In the genomic region with DNA sequence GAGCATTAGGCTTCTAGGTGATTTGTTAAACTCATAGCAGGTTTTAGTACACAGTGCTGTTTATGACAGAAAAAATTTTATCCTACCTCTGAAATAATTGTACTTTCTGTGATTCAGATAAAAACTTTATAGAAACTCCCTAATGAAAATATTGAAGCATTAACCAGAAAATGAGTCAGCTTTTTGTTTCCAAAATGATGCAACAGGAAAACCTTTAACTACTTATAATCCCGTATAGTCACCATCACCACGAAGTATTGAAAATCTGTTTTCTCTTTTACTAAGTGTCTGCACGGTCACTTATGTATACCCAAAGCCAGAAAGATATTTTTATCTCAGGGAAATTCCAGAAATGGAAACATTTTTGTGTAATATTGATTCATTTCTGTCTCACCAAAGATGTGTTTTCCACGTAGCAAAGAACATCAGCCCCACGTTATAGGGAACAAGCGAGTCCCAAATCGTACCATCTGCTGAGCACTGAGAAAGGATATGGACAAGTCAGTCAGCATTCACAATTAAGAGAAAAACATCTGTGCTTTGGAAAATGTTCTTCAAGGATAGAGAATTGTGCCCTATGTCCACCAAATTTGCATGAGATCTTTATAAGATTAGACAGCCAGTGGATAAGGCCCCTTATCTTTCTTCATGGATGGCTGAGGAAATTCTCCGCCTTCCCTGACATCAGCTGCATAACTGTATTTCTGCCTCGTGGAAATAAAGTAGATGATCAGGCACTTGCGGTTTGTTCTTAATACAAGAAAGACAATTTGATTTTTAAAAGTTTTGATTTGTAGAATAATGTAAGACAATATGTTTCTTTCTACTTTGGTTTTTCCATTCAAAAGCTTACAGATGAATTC, we compare ENCODE assay signal across 9 cellular contexts. TPM values are rescaled to one million over a fixed set of nuclear protein-coding genes. Genes with fewer than 3 reads are reported as not detected.
DNase-seq lines count a peak whose midpoint lies in the region; ATAC-seq and TF ChIP-seq lines count a peak whose summit lies in the region.
"Had no signal": no experiment of that assay in that cellular context is flagged by ENCODE, and none has a peak within 500 bp of the region (broad histone marks: within the 10 kb centered on the region; RNA-seq: fewer than 3 reads in every experiment).

No MANE protein-coding gene starts in this region.

- no TSS peak for BruUV-seq in Caco-2 (replicated peaks; lab: Mats Ljungman, UMichigan)

- peak overlapping the region; percentile 82 for H3K27ac Mint-ChIP-seq in stimulated activated memory B cell treated with anti-CD40 and anti-IgM and Interleukin-4, amounts not matched to agents 10 μg/mL and 1 μg/mL and 100 μg/mL, for 72 hours
- H3K27ac Mint-ChIP-seq in Caco-2 (ENCODE audit: unreplicated experiment) = no peak overlapping the region

- no peaks in the 10 kb centered on the region for H3K27me3 Mint-ChIP-seq in stimulated activated memory B cell treated with anti-CD40 and anti-IgM and Interleukin-4, amounts not matched to agents 10 μg/mL and 1 μg/mL and 100 μg/mL, for 72 hours
- H3K27me3 Mint-ChIP-seq in Caco-2 (ENCODE audit: insufficient read depth, unreplicated experiment) = no peaks in the 10 kb centered on the region

- H3K4me1 Mint-ChIP-seq in stimulated activated memory B cell treated with anti-CD40 and anti-IgM and Interleukin-4, amounts not matched to agents 10 μg/mL and 1 μg/mL and 100 μg/mL, for 72 hours = peaks cover 67% of the 10 kb centered on the region
- H3K4me1 Mint-ChIP-seq in Caco-2 (ENCODE audit: low read depth, unreplicated experiment) = peaks cover 7% of the 10 kb centered on the region

- H3K9me3 Mint-ChIP-seq in stimulated activated memory B cell treated with anti-CD40 and anti-IgM and Interleukin-4, amounts not matched to agents 10 μg/mL and 1 μg/mL and 100 μg/mL, for 72 hours = no peaks in the 10 kb centered on the region
- H3K9me3 Mint-ChIP-seq in Caco-2 (ENCODE audit: unreplicated experiment) = no peaks in the 10 kb centered on the region

- H3K36me3 Mint-ChIP-seq in stimulated activated memory B cell treated with anti-CD40 and anti-IgM and Interleukin-4, amounts not matched to agents 10 μg/mL and 1 μg/mL and 100 μg/mL, for 72 hours = peaks cover 29% of the 10 kb centered on the region
- no peaks in the 10 kb centered on the region for H3K36me3 Mint-ChIP-seq in Caco-2 (ENCODE audit: insufficient read depth, unreplicated experiment)

- DNase-seq in ELR (ENCODE audit: low read depth) = peak; percentile 81
- peak; percentile 26 for DNase-seq in astrocyte of the hippocampus (ENCODE audit: low read depth, low spot score)
- no peak for DNase-seq in cerebellar nuclear complex (lab: John Stamatoyannopoulos, UW)
- no peak for DNase-seq in left colon
- DNase-seq in Caco-2 = no peak

- H3K4me1 ChIP-seq in Caco-2 = peaks cover 8% of the 10 kb centered on the region; the same call in 1 of the 2 replicates

- no peaks in the 10 kb centered on the region for H3K27me3 ChIP-seq in Caco-2 (replicated peaks; ENCODE audit: control insufficient read depth, insufficient read depth, low read length)

- TF ChIP-seq CTCF in Caco-2 (IDR thresholded peaks at IDR 0.05; ENCODE audit: insufficient read depth in 1 of 2, low read depth in 1 of 2, low read length in 1 of 2, severe bottlenecking in 1 of 2, unreplicated experiment in 1 of 2) = no peak

- H3K4me3 ChIP-seq in Caco-2 (ENCODE audit: low read depth, low read length) = no peak overlapping the region

- no peaks in the 10 kb centered on the region for H3K9me3 ChIP-seq in Caco-2

- ATAC-seq in GM21367 (IDR thresholded peaks at IDR 0.05; ENCODE audit: unreplicated experiment) (peak; percentile 34), HG03558 (IDR thresholded peaks at IDR 0.05; ENCODE audit: extremely low read depth, unreplicated experiment) (peak; percentile 43), left colon (no peak)
- ATAC-seq in stimulated activated memory B cell treated with anti-CD40 and anti-IgM and Interleukin-4, amounts not matched to agents 10 μg/mL and 1 μg/mL and 100 μg/mL, for 72 hours = peak; percentile 81
- ATAC-seq: Panc1 had no signal

- intact Hi-C loops in left colon (cut with DNase I, micrococcal nuclease) = no loop called here
- intact Hi-C loops in Caco-2 (cut with micrococcal nuclease; ENCODE audit: unreplicated experiment) = no loop called here

- H3K4me3 Mint-ChIP-seq in stimulated activated memory B cell treated with anti-CD40 and anti-IgM and Interleukin-4, amounts not matched to agents 10 μg/mL and 1 μg/mL and 100 μg/mL, for 72 hours = peak overlapping the region; percentile 7
- H3K4me3 Mint-ChIP-seq in Caco-2 (ENCODE audit: unreplicated experiment) = no peak overlapping the region

- no peaks in the 10 kb centered on the region for H3K36me3 ChIP-seq in Caco-2 (ENCODE audit: control insufficient read depth, insufficient read depth, low read length)

- CTCF ChIA-PET in Caco-2 (lab: Charles Lee) = no interaction called here

- POLR2A ChIA-PET in Caco-2 (lab: Charles Lee) = no interaction called here

RNA-seq across cellular contexts. Expression of gene TNFAIP8, which starts 41.9 kb away (rescaled TPM):
- 10 to 100 TPM in 1 of 2 donors, 1 to 10 TPM in 1; 7.0 to 11.8 TPM for total RNA-seq in left colon
- total RNA-seq in Caco-2 (2022) = 7.4 and 8.8 TPM in 2 replicates

RNA-seq across cellular contexts. Expression of gene HSD17B4, which starts 54.5 kb away (rescaled TPM):
- 100 to 1,000 TPM; 249 to 314 TPM for total RNA-seq in left colon
- total RNA-seq in Caco-2 (2022) = 172 and 175 TPM in 2 replicates

Comparison
In these comparisons a context has a peak if more than half of its experiments do, and no peak if none do; other contexts are left out.
1. DNase-seq: peak in ELR (single experiment) and astrocyte of the hippocampus (single experiment); none in cerebellar nuclear complex (0 of 2), left colon (0 of 2) and Caco-2 (0 of 2).